2 cellular contexts compared by ENCODE assay signal in the genomic region with DNA sequence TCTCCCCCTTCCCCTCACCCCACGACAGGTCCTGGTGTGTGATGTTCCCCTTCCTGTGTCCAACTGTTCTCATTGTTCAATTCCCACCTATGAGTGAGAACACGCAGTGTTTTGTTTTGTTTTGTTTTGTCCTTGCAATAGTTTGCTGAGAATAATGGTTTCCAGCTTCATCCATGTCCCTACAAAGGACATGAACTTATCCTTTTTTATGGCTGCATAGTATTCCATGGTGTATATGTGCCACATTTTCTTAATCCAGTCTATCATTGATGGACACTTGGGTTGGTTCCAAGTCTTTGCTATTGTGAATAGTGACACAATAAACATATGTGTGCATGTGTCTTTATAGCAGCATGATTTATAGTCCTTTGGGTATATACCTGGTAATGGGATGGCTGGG. TPM values are rescaled to one million over a fixed set of nuclear protein-coding genes. Genes with fewer than 3 reads are reported as not detected.
DNase-seq lines count a peak whose midpoint lies in the region; ATAC-seq, FAIRE-seq and TF ChIP-seq lines count a peak whose summit lies in the region.
"Not testable (repeated sequence)": the region's sequence is repeated elsewhere in the genome, so short reads cannot be mapped to it uniquely, and the experiment has no call there.

No MANE protein-coding gene starts in this region.

- H3K27me3 ChIP-seq in K562 (ENCODE audit: control insufficient read depth in 2 of 2, insufficient read depth in 2 of 2, low read length in 2 of 2) = not testable (repeated sequence)

- WGBS in K562 (ENCODE audit: insufficient coverage, low coverage, missing lambda C conversion rate) = 5% methylated on average over 2 of the region's 2 CpGs

- DNase-seq in K562 (ENCODE audit: extremely low read depth in 1 of 4, low spot score in 3 of 4) = not testable (repeated sequence)

- not testable (repeated sequence) for H2AFZ ChIP-seq in K562 (ENCODE audit: low read depth, low read length)

- H4K20me1 ChIP-seq in K562 (replicated peaks; ENCODE audit: control insufficient read depth, insufficient read depth, low read length) = not testable (repeated sequence)

- not testable (repeated sequence) for BruUV-seq in K562 (replicated peaks; lab: Mats Ljungman, UMichigan)

- not testable (repeated sequence) for H3K4me1 ChIP-seq in HEK293 (ENCODE audit: control insufficient read depth, insufficient read depth, low read length); K562 (replicated peaks in 1 of 2; ENCODE audit: control insufficient read depth in 2 of 2, insufficient read depth in 2 of 2, low read length in 2 of 2)

- not testable (repeated sequence) for H3K4me2 ChIP-seq in K562 (ENCODE audit: insufficient read depth, low read length)

- not testable (repeated sequence) for H3K27ac ChIP-seq in HEK293 (ENCODE audit: extremely low read depth, low read depth, low read length); K562 (ENCODE audit: extremely low read depth, low read depth, low read length)

- not testable (repeated sequence) for H3K79me2 ChIP-seq in K562 (ENCODE audit: control insufficient read depth, insufficient read depth, low read length)

- ATAC-seq in K562 = not testable (repeated sequence)

- not testable (repeated sequence) for H3K9ac ChIP-seq in K562 (ENCODE audit: insufficient read depth in 1 of 2, low read depth in 2 of 2, low read length in 2 of 2)

- H3K9me1 ChIP-seq in K562 (ENCODE audit: control insufficient read depth, insufficient read depth, low read length) = not testable (repeated sequence)

- H3K9me3 ChIP-seq in HEK293 (ENCODE audit: control insufficient read depth, insufficient read depth, low read depth, low read length); K562 (replicated peaks; ENCODE audit: control insufficient read depth, insufficient read depth, low read depth, low read length): not testable (repeated sequence)

- TF ChIP-seq POLR2A in K562 (conservative IDR thresholded peaks at IDR 0.05) = not testable (repeated sequence)

- POLR2A ChIA-PET in HEK293 (lab: Yijun Ruan, JAX); K562 (lab: Yijun Ruan, JAX): not testable (repeated sequence)

- not testable (repeated sequence) for H3K4me3 ChIP-seq in HEK293 (ENCODE audit: low read depth, low read length); K562

- TF ChIP-seq RAD21 in K562 (CRISPR knock-in tag; conservative IDR thresholded peaks at IDR 0.05 in 1 of 2, IDR thresholded peaks at IDR 0.05 in 1 of 2) = not testable (repeated sequence)

- CTCF ChIA-PET in HEK293 (lab: Yijun Ruan, JAX); K562 (lab: Yijun Ruan, JAX; ENCODE audit: low intra/inter-chr PET ratio): not testable (repeated sequence)

- FAIRE-seq in K562 (lab: Jason Lieb, UNC) = not testable (repeated sequence)

- in situ Hi-C loops in K562 (cut with MboI) = not testable (repeated sequence)

- intact Hi-C loops in K562 (cut with micrococcal nuclease) = not testable (repeated sequence)

- not testable (repeated sequence) for H3K36me3 ChIP-seq in HEK293 (ENCODE audit: control insufficient read depth in 2 of 2, insufficient read depth in 1 of 2, low read length in 2 of 2); K562 (ENCODE audit: control insufficient read depth, insufficient read depth, low read length)

- TF ChIP-seq CTCF in HEK293 (tag by site-specific recombination; IDR thresholded peaks at IDR 0.05); K562 (IDR thresholded peaks at IDR 0.05 in 2 of 3, conservative IDR thresholded peaks at IDR 0.05 in 1 of 3; ENCODE audit: insufficient read depth in 2 of 3, low read depth in 1 of 3, low read length in 3 of 3): not testable (repeated sequence)

- TF ChIP-seq EP300 in K562 (IDR thresholded peaks at IDR 0.05; ENCODE audit: low read length) = not testable (repeated sequence)

TF ChIP-seq in HEK293, 187 proteins besides CTCF, POLR2A, EP300 and RAD21:
- TF ChIP-seq, protein P1, sequence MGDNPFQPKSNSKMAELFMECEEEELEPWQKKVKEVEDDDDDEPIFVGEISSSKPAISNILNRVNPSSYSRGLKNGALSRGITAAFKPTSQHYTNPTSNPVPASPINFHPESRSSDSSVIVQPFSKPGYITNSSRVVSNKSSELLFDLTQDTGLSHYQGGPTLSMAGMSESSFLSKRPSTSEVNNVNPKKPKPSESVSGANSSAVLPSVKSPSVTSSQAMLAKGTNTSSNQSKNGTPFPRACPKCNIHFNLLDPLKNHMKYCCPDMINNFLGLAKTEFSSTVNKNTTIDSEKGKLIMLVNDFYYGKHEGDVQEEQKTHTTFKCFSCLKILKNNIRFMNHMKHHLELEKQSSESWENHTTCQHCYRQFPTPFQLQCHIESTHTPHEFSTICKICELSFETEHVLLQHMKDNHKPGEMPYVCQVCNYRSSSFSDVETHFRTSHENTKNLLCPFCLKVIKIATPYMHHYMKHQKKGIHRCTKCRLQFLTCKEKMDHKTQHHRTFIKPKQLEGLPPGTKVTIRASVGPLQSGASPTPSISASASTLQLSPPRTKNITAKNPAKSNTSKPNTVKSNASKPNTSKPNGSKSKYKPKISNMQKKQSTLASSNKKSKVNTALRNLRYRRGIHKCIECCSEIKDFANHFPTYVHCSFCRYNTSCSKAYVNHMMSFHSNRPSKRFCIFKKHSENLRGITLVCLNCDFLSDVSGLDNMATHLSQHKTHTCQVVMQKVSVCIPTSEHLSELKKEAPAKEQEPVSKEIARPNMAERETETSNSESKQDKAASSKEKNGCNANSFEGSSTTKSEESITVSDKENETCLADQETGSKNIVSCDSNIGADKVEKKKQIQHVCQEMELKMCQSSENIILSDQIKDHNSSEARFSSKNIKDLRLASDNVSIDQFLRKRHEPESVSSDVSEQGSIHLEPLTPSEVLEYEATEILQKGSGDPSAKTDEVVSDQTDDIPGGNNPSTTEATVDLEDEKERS (tag by site-specific recombination; IDR thresholded peaks at IDR 0.05) = peak; percentile 67; the same call in 1 of the 2 replicates
- TF ChIP-seq ZNF146 (tag by site-specific recombination; IDR thresholded peaks at IDR 0.05) = peak; percentile 69

TF ChIP-seq in K562, 482 proteins besides CTCF, POLR2A, EP300 and RAD21:
- peak; percentile 43 for TF ChIP-seq ZNF146 (CRISPR knock-in tag; IDR thresholded peaks at IDR 0.05; ENCODE audit: unreplicated experiment)
- peak; percentile 16 to 44; a peak in 1 of 4 replicates for TF ChIP-seq KDM1A (IDR thresholded peaks at IDR 0.05)
- TF ChIP-seq BCOR (IDR thresholded peaks at IDR 0.05) = peak; percentile 49; the same call in 1 of the 2 replicates

RNA-seq across cellular contexts. Expression of a gene that starts 58.9 kb away (rescaled TPM):
- 34.8 and 104 TPM in 2 replicates for total RNA-seq in K562 (2011; cell fraction: chromatin; rRNA removed; ENCODE audit: low replicate concordance)
- 31.2 and 37.4 TPM in 2 replicates for total RNA-seq in K562 (2011; cell fraction: nucleolus; rRNA removed)
- total RNA-seq in K562 (2011; cell fraction: nucleoplasm; rRNA removed) = 66.2 and 100 TPM in 2 replicates
- total RNA-seq in K562 (2014; rRNA removed) (17.6 and 21.4 TPM in 2 replicates), K562 (2014; rRNA removed; fragmentation: Illumina TruSeq; extraction: Trizol) (28.0 and 31.5 TPM in 2 replicates), K562 (2015; rRNA removed; fragmentation: Illumina TruSeq; extraction: Trizol) (21.3 and 23.4 TPM in 2 replicates), K562 (2021) (23.2 and 27.3 TPM in 2 replicates)
- polyA plus RNA-seq in K562 (2011; rRNA removed) (33.5 and 50.7 TPM in 2 replicates), K562 (2014; fragmentation: Illumina TruSeq; extraction: Trizol) (19.7 and 20.8 TPM in 2 replicates), K562 (2014; fragmentation: Nextera tagmentation; extraction: Ambion mirVana) (10 to 100 TPM; 28.0 to 30.0 TPM), K562 (2014; rRNA removed) (21.0 and 25.4 TPM in 2 replicates)
- polyA plus RNA-seq in K562 (2011; cell fraction: cytosol; rRNA removed) = 16.2 and 21.6 TPM in 2 replicates
- 43.6 and 53.0 TPM in 2 replicates for polyA plus RNA-seq in K562 (2011; cell fraction: nucleus; rRNA removed)
- polyA plus RNA-seq in K562 (2012) = 17.1 and 19.9 TPM in 2 replicates
- 39.1 and 55.1 TPM in 2 replicates for polyA minus RNA-seq in K562 (2011; rRNA and poly(A)+ RNA removed)
- 16.4 and 23.4 TPM in 2 replicates for polyA minus RNA-seq in K562 (2011; cell fraction: cytosol; rRNA and poly(A)+ RNA removed)
- polyA minus RNA-seq in K562 (2011; cell fraction: nucleus; rRNA and poly(A)+ RNA removed) = 22.3 and 30.7 TPM in 2 replicates
